ENCODE assay signal across 1 cellular context in genomic region chr9:137412431-137412830, GRCh38.
TF ChIP-seq lines count a peak whose summit lies in the region.

No MANE protein-coding gene starts in this region.

TF ChIP-seq in K562, 482 proteins besides CTCF, POLR2A, EP300 and RAD21:
- TF ChIP-seq ZFX (CRISPR knock-in tag; IDR thresholded peaks at IDR 0.05) (peak; percentile 6; the same call in 1 of the 2 replicates), PBX2 (CRISPR knock-in tag; IDR thresholded peaks at IDR 0.05; ENCODE audit: low read depth) (no peak), PBX2 (tag; conservative IDR thresholded peaks at IDR 0.05; ENCODE audit: low read depth) (no peak), NKRF (IDR thresholded peaks at IDR 0.05; ENCODE audit: borderline replicate concordance) (no peak), YY1 (IDR thresholded peaks at IDR 0.05; ENCODE audit: borderline replicate concordance in 1 of 3, control insufficient read depth in 1 of 3, extremely low read depth in 1 of 3, insufficient read depth in 3 of 3, insufficient read length in 1 of 3, insufficient replicate concordance in 2 of 3, low read depth in 1 of 3, low read length in 2 of 3) (peak in 2 of 3 experiments; percentile 16 to 56), ZNF785 (CRISPR knock-in tag; IDR thresholded peaks at IDR 0.05) (no peak), MLLT1 (IDR thresholded peaks at IDR 0.05) (peak in 1 of 2 experiments; percentile 70; a peak in 2 of 4 replicates), ZNF584 (CRISPR knock-in tag; IDR thresholded peaks at IDR 0.05; ENCODE audit: low read depth) (0 out of 2 replicates have a peak, but pooled peaks have one; percentile 13), ZNF395 (CRISPR knock-in tag; IDR thresholded peaks at IDR 0.05) (peak; percentile 32; the same call in 1 of the 2 replicates)
